1 cellular context compared by ENCODE assay signal in genomic region chr12:4272014-4272975, GRCh38.
A peak's percentile ranks its signal among the peaks of the same experiment; 100 is the strongest.
TF ChIP-seq lines count a peak whose summit lies in the region.

No MANE protein-coding gene starts in this region.

TF ChIP-seq in A549, 52 proteins besides CTCF, POLR2A, EP300 and RAD21 (continued from another document):
- no peak for TF ChIP-seq SREBF2 (IDR thresholded peaks at IDR 0.05)
- no peak for TF ChIP-seq CEBPB (IDR thresholded peaks at IDR 0.05)
- TF ChIP-seq MAZ (IDR thresholded peaks at IDR 0.05; ENCODE audit: borderline replicate concordance, low read depth, low read length), result no peak
- TF ChIP-seq CBX2 (IDR thresholded peaks at IDR 0.05; ENCODE audit: borderline replicate concordance, low read depth), result no peak
- 0 out of 2 replicates have a peak, but pooled peaks have one; percentile 10 for TF ChIP-seq BHLHE40 (IDR thresholded peaks at IDR 0.05; ENCODE audit: low read depth, low read length)
- no peak for TF ChIP-seq RCOR1 (IDR thresholded peaks at IDR 0.05; ENCODE audit: low read depth, low read length)
